Comparison of ENCODE assay signal across 1 cellular context in the genomic region with DNA sequence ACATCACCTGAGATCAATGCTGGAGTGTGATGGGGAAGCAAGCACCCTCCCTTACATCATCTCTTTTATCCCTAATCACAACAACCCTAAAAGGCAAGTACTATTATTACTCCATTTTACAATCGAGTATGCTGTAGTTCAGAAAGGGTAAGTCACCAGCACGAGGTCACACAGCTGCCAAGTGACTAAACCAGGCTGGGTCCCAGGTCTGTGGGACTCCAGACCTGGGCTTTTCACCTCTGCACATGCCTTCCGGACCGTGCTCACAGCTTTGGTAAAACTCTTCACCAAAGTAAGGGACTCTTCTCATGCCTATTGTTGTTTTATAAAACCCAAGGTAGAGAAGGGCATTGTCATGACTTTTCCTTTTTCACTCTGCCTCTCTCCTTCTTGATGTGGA.
TF ChIP-seq lines count a peak whose summit lies in the region.

No MANE protein-coding gene starts in this region.

TF ChIP-seq in H1, 55 proteins besides CTCF, POLR2A, EP300 and RAD21:
- TF ChIP-seq NANOG (IDR thresholded peaks at IDR 0.05; ENCODE audit: insufficient read depth, low read depth, low read length, poor library complexity, severe bottlenecking) (no peak), KDM1A (IDR thresholded peaks at IDR 0.05; ENCODE audit: borderline replicate concordance, low read length) (peak; percentile 26; the same call in 1 of the 2 replicates)
TF ChIP-seq in H1: peak in this region for 1.
